ENCODE assay signal across 9 cellular contexts in genomic region chr1:19208710-19209438, GRCh38. TPM values are rescaled to one million over a fixed set of nuclear protein-coding genes. Genes with fewer than 3 reads are reported as not detected.
DNase-seq lines count a peak whose midpoint lies in the region; ATAC-seq, FAIRE-seq and TF ChIP-seq lines count a peak whose summit lies in the region.
"Had no signal": no experiment of that assay in that cellular context is flagged by ENCODE, and none has a peak within 500 bp of the region (broad histone marks: within the 10 kb centered on the region; RNA-seq: fewer than 3 reads in every experiment).

No MANE protein-coding gene starts in this region.

- peaks cover 89% of the 10 kb centered on the region for H3K79me2 ChIP-seq in OCI-LY1 (ENCODE audit: insufficient read depth, low read length)
- H3K79me2 ChIP-seq in endothelial cell of umbilical vein (ENCODE audit: control insufficient read depth, insufficient read depth, low read length), result peaks cover 92% of the 10 kb centered on the region

- no peaks in the 10 kb centered on the region for H3K9me3 ChIP-seq in Caco-2
- H3K9me3 ChIP-seq in OCI-LY1 (ENCODE audit: low read length), result no peaks in the 10 kb centered on the region
- no peaks in the 10 kb centered on the region for H3K9me3 ChIP-seq in endothelial cell of umbilical vein (replicated peaks; ENCODE audit: control insufficient read depth, insufficient read depth, low read length)

- H3K9ac ChIP-seq in OCI-LY1 (ENCODE audit: low read length) (peak overlapping the region; percentile 93), endothelial cell of umbilical vein (replicated peaks; ENCODE audit: extremely low read depth, insufficient read depth, low read length) (peak overlapping the region; percentile 91)

- H3K4me3 Mint-ChIP-seq in Caco-2 (ENCODE audit: unreplicated experiment) (peak overlapping the region; percentile 92), osteocyte (ENCODE audit: unreplicated experiment) (peak overlapping the region; percentile 98)

- H3K27me3 ChIP-seq in Caco-2 (replicated peaks; ENCODE audit: control insufficient read depth, insufficient read depth, low read length) (no peaks in the 10 kb centered on the region), OCI-LY1 (ENCODE audit: insufficient read depth, low read length) (no peaks in the 10 kb centered on the region), endothelial cell of umbilical vein (ENCODE audit: control insufficient read depth in 2 of 2, insufficient read depth in 2 of 2, low read length in 2 of 2) (no peaks in the 10 kb centered on the region)

- CTCF ChIA-PET in Caco-2 (lab: Charles Lee) (interaction anchor here (1.3 kb wide), 1 partner anchor 29 kb away, joined by 3 read pairs; no protein-coding TSS in a partner anchor), endothelial cell of umbilical vein (lab: Charles Lee) (interaction anchor here (1.4 to 2.2 kb wide), 2 partner anchors 9 to 32 kb away, joined by 3 to 8 read pairs; no protein-coding TSS in a partner anchor)

- H3K4me1 ChIP-seq in Caco-2, result peaks cover 41% of the 10 kb centered on the region
- H3K4me1 ChIP-seq in OCI-LY1 (ENCODE audit: insufficient read depth, low read length, severe bottlenecking), result peaks cover 48% of the 10 kb centered on the region
- peaks cover 35% of the 10 kb centered on the region for H3K4me1 ChIP-seq in endothelial cell of umbilical vein (ENCODE audit: control insufficient read depth, extremely low read depth, insufficient read depth, low read length)

- H3K4me2 ChIP-seq in OCI-LY1 (ENCODE audit: low read length) (peak overlapping the region; percentile 86), endothelial cell of umbilical vein (ENCODE audit: insufficient read depth, low read length) (peak overlapping the region; percentile 85)

- no peaks in the 10 kb centered on the region for H4K20me1 ChIP-seq in OCI-LY1 (ENCODE audit: insufficient read depth, low read length)
- H4K20me1 ChIP-seq in endothelial cell of umbilical vein (replicated peaks; ENCODE audit: control insufficient read depth, extremely low read depth, insufficient read depth, low read length), result peaks cover 5% of the 10 kb centered on the region

- POLR2A ChIA-PET in Caco-2 (lab: Charles Lee) (interaction anchor here (0.8 kb wide), 1 partner anchor 13 kb away, joined by 3 read pairs; no protein-coding TSS in a partner anchor), endothelial cell of umbilical vein (lab: Charles Lee) (interaction anchor here (0.6 kb wide), 1 partner anchor 37 kb away, joined by 3 read pairs; no protein-coding TSS in a partner anchor)

- FAIRE-seq in endothelial cell of umbilical vein (lab: Jason Lieb, UNC), result no peak

- dilution Hi-C loops in endothelial cell of umbilical vein (cut with MboI; ENCODE audit: extremely low pct_ligation_motif_present, low sequenced_read_pairs), result no loop called here

- no peaks in the 10 kb centered on the region for H3F3A ChIP-seq in OCI-LY1 (ENCODE audit: insufficient read depth, low read length)

- no peak for TF ChIP-seq POLR2A in endothelial cell of umbilical vein (IDR thresholded peaks at IDR 0.05; ENCODE audit: low read depth, low read length)

- intact Hi-C loops in Caco-2 (cut with micrococcal nuclease; ENCODE audit: unreplicated experiment) (no loop called here), endothelial cell of umbilical vein (cut with micrococcal nuclease) (no loop called here)

- H2AFZ ChIP-seq in OCI-LY1 (ENCODE audit: low read length), result no peak overlapping the region
- no peak overlapping the region for H2AFZ ChIP-seq in endothelial cell of umbilical vein (ENCODE audit: low read depth, low read length)

- BruUV-seq in Caco-2 (replicated peaks; lab: Mats Ljungman, UMichigan) (TSS peak; percentile 34), endothelial cell of umbilical vein (replicated peaks; lab: Mats Ljungman, UMichigan) (TSS peak; percentile 34)

- TF ChIP-seq CTCF in Caco-2 (IDR thresholded peaks at IDR 0.05; ENCODE audit: insufficient read depth in 1 of 2, low read depth in 1 of 2, low read length in 1 of 2, severe bottlenecking in 1 of 2, unreplicated experiment in 1 of 2) (no peak), OCI-LY1 (IDR thresholded peaks at IDR 0.05; ENCODE audit: low read length) (no peak), endothelial cell of umbilical vein (IDR thresholded peaks at IDR 0.05; ENCODE audit: extremely low read depth in 1 of 2, insufficient read depth in 1 of 2, low read depth in 1 of 2, low read length in 2 of 2) (no peak), osteocyte (IDR thresholded peaks at IDR 0.05) (no peak)

- DNase-seq in Caco-2 (no peak), endothelial cell of umbilical vein (ENCODE audit: low read depth, low spot score) (peak; percentile 52), osteocyte (ENCODE audit: extremely low spot score, unreplicated experiment) (no peak), kidney tubule cell (ENCODE audit: low spot score) (no peak), caudate nucleus (lab: John Stamatoyannopoulos, UW) (no peak)
- DNase-seq: NCI-H2029 had no signal

- H3K36me3 Mint-ChIP-seq in Caco-2 (ENCODE audit: insufficient read depth, unreplicated experiment) (peaks cover 67% of the 10 kb centered on the region), osteocyte (ENCODE audit: unreplicated experiment) (peaks cover 5% of the 10 kb centered on the region)

- H3K36me3 ChIP-seq in Caco-2 (ENCODE audit: control insufficient read depth, insufficient read depth, low read length), result no peaks in the 10 kb centered on the region
- H3K36me3 ChIP-seq in OCI-LY1 (ENCODE audit: insufficient read depth, low read length), result peaks cover 18% of the 10 kb centered on the region; the same call in 1 of the 2 replicates
- H3K36me3 ChIP-seq in endothelial cell of umbilical vein (ENCODE audit: control insufficient read depth in 2 of 2, extremely low read depth in 1 of 2, insufficient read depth in 2 of 2, low read length in 2 of 2), result peaks cover 1 to 6% of the 10 kb centered on the region in 2 experiments

- H3K27me3 Mint-ChIP-seq in Caco-2 (ENCODE audit: insufficient read depth, unreplicated experiment) (no peaks in the 10 kb centered on the region), osteocyte (ENCODE audit: unreplicated experiment) (no peaks in the 10 kb centered on the region)

- H3K9me3 Mint-ChIP-seq in Caco-2 (ENCODE audit: unreplicated experiment) (no peaks in the 10 kb centered on the region), osteocyte (ENCODE audit: unreplicated experiment) (no peaks in the 10 kb centered on the region)

- H3K4me3 ChIP-seq in Caco-2 (ENCODE audit: low read depth, low read length), result peak overlapping the region; percentile 95
- H3K4me3 ChIP-seq in OCI-LY1 (ENCODE audit: low read depth, low read length, poor library complexity, severe bottlenecking), result peak overlapping the region; percentile 87
- peak overlapping the region; percentile 26 to 94 (median 81) for H3K4me3 ChIP-seq in endothelial cell of umbilical vein (replicated peaks in 1 of 3; ENCODE audit: insufficient read depth in 1 of 3, low read depth in 1 of 3, low read length in 3 of 3)

- ATAC-seq in GM19467 (IDR thresholded peaks at IDR 0.05; ENCODE audit: unreplicated experiment) (no peak), HG02970 (IDR thresholded peaks at IDR 0.05; ENCODE audit: low FRiP score, unreplicated experiment) (no peak)

- no peaks in the 10 kb centered on the region for H3K9me2 ChIP-seq in OCI-LY1 (ENCODE audit: low read depth, low read length)

- H3K27ac ChIP-seq in OCI-LY1 (ENCODE audit: low read depth, low read length, poor library complexity, severe bottlenecking) (peak overlapping the region; percentile 58), endothelial cell of umbilical vein (ENCODE audit: insufficient read depth, low read depth, low read length) (peak overlapping the region; percentile 80), caudate nucleus (ENCODE audit: low read depth, low read length) (no peak overlapping the region)

- H3K27ac Mint-ChIP-seq in Caco-2 (ENCODE audit: unreplicated experiment), result peak overlapping the region; percentile 90
- H3K27ac Mint-ChIP-seq in osteocyte (ENCODE audit: unreplicated experiment), result peak overlapping the region; percentile 93

- H3K4me1 Mint-ChIP-seq in Caco-2 (ENCODE audit: low read depth, unreplicated experiment) (peaks cover 31% of the 10 kb centered on the region), osteocyte (ENCODE audit: unreplicated experiment) (peaks cover 63% of the 10 kb centered on the region)

- no peaks in the 10 kb centered on the region for H3K9me1 ChIP-seq in endothelial cell of umbilical vein (replicated peaks; ENCODE audit: control insufficient read depth, extremely low read depth, insufficient read depth, low read length)

RNA-seq across cellular contexts. Expression of gene UBR4, which starts 1.2 kb away (rescaled TPM):
- 317 and 318 TPM in 2 replicates for total RNA-seq in Caco-2 (2022)
- total RNA-seq in endothelial cell of umbilical vein, result 146 and 150 TPM in 2 replicates
- polyA plus RNA-seq in endothelial cell of umbilical vein, result 125 and 128 TPM in 2 replicates
- polyA plus RNA-seq in endothelial cell of umbilical vein (2011; cell fraction: cytosol; rRNA removed), result 90.6 and 93.1 TPM in 2 replicates
- 493 and 664 TPM in 2 replicates for polyA plus RNA-seq in endothelial cell of umbilical vein (2011; cell fraction: nucleus; rRNA removed)
- polyA plus RNA-seq in endothelial cell of umbilical vein (2012), result 101 and 127 TPM in 2 replicates
- 252 and 266 TPM in 2 replicates for polyA minus RNA-seq in endothelial cell of umbilical vein
- 94.8 TPM for polyA minus RNA-seq in endothelial cell of umbilical vein (2011; cell fraction: cytosol; rRNA and poly(A)+ RNA removed)
- polyA minus RNA-seq in endothelial cell of umbilical vein (2011; cell fraction: nucleus; rRNA and poly(A)+ RNA removed), result 364 and 508 TPM in 2 replicates
- total RNA-seq in osteocyte, result 161 and 175 TPM in 2 replicates

RNA-seq across cellular contexts. Expression of gene EMC1, which starts 42.5 kb away (rescaled TPM):
- 48.8 and 51.5 TPM in 2 replicates for total RNA-seq in Caco-2 (2022)
- total RNA-seq in endothelial cell of umbilical vein, result 77.5 and 84.8 TPM in 2 replicates
- polyA plus RNA-seq in endothelial cell of umbilical vein, result 164 and 169 TPM in 2 replicates
- polyA plus RNA-seq in endothelial cell of umbilical vein (2011; cell fraction: cytosol; rRNA removed), result 62.7 and 68.8 TPM in 2 replicates
- polyA plus RNA-seq in endothelial cell of umbilical vein (2011; cell fraction: nucleus; rRNA removed), result 113 and 123 TPM in 2 replicates
- 70.3 and 74.8 TPM in 2 replicates for polyA plus RNA-seq in endothelial cell of umbilical vein (2012)
- polyA minus RNA-seq in endothelial cell of umbilical vein, result 76.4 and 90.0 TPM in 2 replicates
- polyA minus RNA-seq in endothelial cell of umbilical vein (2011; cell fraction: cytosol; rRNA and poly(A)+ RNA removed), result 20.9 TPM
- 38.8 and 47.7 TPM in 2 replicates for polyA minus RNA-seq in endothelial cell of umbilical vein (2011; cell fraction: nucleus; rRNA and poly(A)+ RNA removed)
- 52.2 and 52.9 TPM in 2 replicates for total RNA-seq in osteocyte

RNA-seq across cellular contexts. Expression of gene MRTO4, which starts 42.7 kb away (rescaled TPM):
- total RNA-seq in Caco-2 (2022), result 52.6 TPM in 2 replicates
- 47.7 and 49.4 TPM in 2 replicates for total RNA-seq in endothelial cell of umbilical vein
- polyA plus RNA-seq in endothelial cell of umbilical vein, result 27.2 and 33.6 TPM in 2 replicates
- polyA plus RNA-seq in endothelial cell of umbilical vein (2011; cell fraction: cytosol; rRNA removed), result 48.3 and 59.0 TPM in 2 replicates
- polyA plus RNA-seq in endothelial cell of umbilical vein (2011; cell fraction: nucleus; rRNA removed), result 28.7 and 32.2 TPM in 2 replicates
- polyA plus RNA-seq in endothelial cell of umbilical vein (2012), result 29.9 and 42.7 TPM in 2 replicates
- 19.2 and 19.9 TPM in 2 replicates for polyA minus RNA-seq in endothelial cell of umbilical vein
- 25.6 TPM for polyA minus RNA-seq in endothelial cell of umbilical vein (2011; cell fraction: cytosol; rRNA and poly(A)+ RNA removed)
- polyA minus RNA-seq in endothelial cell of umbilical vein (2011; cell fraction: nucleus; rRNA and poly(A)+ RNA removed), result 7.3 and 11.7 TPM in 2 replicates
- 22.4 and 23.6 TPM in 2 replicates for total RNA-seq in osteocyte
